Comparison of ENCODE assay signal across 9 cellular contexts in the genomic region with DNA sequence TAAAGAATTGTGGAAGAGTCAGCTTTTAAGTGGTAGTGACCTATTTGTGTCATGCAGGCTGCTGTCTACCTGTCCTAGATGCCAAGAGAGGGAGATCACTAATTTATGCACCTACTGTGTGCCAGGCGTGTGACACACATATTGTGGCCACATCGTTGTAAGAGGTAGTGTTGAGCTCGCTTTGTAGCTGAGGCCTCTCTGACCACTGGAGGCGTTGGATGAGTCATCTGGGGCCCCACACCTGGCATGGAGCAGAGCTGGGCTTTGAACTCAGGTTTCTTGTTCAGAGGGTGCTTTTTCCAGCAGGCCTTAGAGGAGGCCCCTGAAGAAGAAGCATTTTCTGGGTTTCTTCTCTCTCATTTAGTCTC. TPM values are rescaled to one million over a fixed set of nuclear protein-coding genes. Genes with fewer than 3 reads are reported as not detected.
A peak's percentile ranks its signal among the peaks of the same experiment; 100 is the strongest.
DNase-seq lines count a peak whose midpoint lies in the region; ATAC-seq and TF ChIP-seq lines count a peak whose summit lies in the region.
"Had no signal": no experiment of that assay in that cellular context is flagged by ENCODE, and none has a peak within 500 bp of the region (broad histone marks: within the 10 kb centered on the region; RNA-seq: fewer than 3 reads in every experiment).

No MANE protein-coding gene starts in this region.

- H3K36me3 ChIP-seq in right atrium auricular region: no peaks in the 10 kb centered on the region

- peaks cover 38% of the 10 kb centered on the region for H3K36me3 Mint-ChIP-seq in activated naive CD8-positive, alpha-beta T cell treated with anti-CD3 and anti-CD28 coated beads for 36 hours

- H3K27me3 Mint-ChIP-seq in activated naive CD8-positive, alpha-beta T cell treated with anti-CD3 and anti-CD28 coated beads for 36 hours: no peaks in the 10 kb centered on the region

- peak overlapping the region; percentile 68 to 76 for H3K27ac ChIP-seq in right atrium auricular region
- H3K27ac ChIP-seq: neutrophil had no signal

- ATAC-seq in left ventricle myocardium superior (no peak), HG03354 (IDR thresholded peaks at IDR 0.05; ENCODE audit: poor library complexity, severe bottlenecking, unreplicated experiment) (peak; percentile 86)

- no peak overlapping the region for H3K4me3 ChIP-seq in right atrium auricular region

- in situ Hi-C loops in ACHN (cut with HindIII; ENCODE audit: low pct_ligation_motif_present, low pct_unique_long_range_greater_than_20kb, low sequenced_read_pairs): no loop called here

- peaks cover 0 to 30% of the 10 kb centered on the region in 2 donors for H3K4me1 ChIP-seq in right atrium auricular region

- H3K4me1 Mint-ChIP-seq in activated naive CD8-positive, alpha-beta T cell treated with anti-CD3 and anti-CD28 coated beads for 36 hours: peaks cover 58% of the 10 kb centered on the region

- no peaks in the 10 kb centered on the region for H3K9me3 ChIP-seq in right atrium auricular region
- H3K9me3 ChIP-seq: neutrophil had no signal

- intact Hi-C loops in left ventricle myocardium superior (cut with micrococcal nuclease): no loop called here

- peak overlapping the region; percentile 8 for H3K4me3 Mint-ChIP-seq in activated naive CD8-positive, alpha-beta T cell treated with anti-CD3 and anti-CD28 coated beads for 36 hours

- DNase-seq in right atrium auricular region (ENCODE audit: low spot score): no peak
- DNase-seq in left ventricle myocardium superior: no peak
- DNase-seq in activated naive CD8-positive, alpha-beta T cell treated with anti-CD3 and anti-CD28 coated beads for 36 hours: peak; percentile 75
- peak; percentile 36 for DNase-seq in stimulated activated CD4-positive, alpha-beta T cell treated with anti-CD3 and anti-CD28 coated beads, Interleukin-4, amount 100 ng/mL, for 1 hour
- no peak for DNase-seq in cortex of kidney (lab: John Stamatoyannopoulos, UW)
- no peak for DNase-seq in ACHN
- DNase-seq in NCI-H1694 treated with DMSO at 0.1 percent for 48 hours (lab: John Stamatoyannopoulos, UW): no peak

- H3K27me3 ChIP-seq in right atrium auricular region: no peaks in the 10 kb centered on the region
- H3K27me3 ChIP-seq: neutrophil had no signal

- peak overlapping the region; percentile 88 for H3K27ac Mint-ChIP-seq in activated naive CD8-positive, alpha-beta T cell treated with anti-CD3 and anti-CD28 coated beads for 36 hours

- peaks cover 2% of the 10 kb centered on the region for H3K9me3 Mint-ChIP-seq in activated naive CD8-positive, alpha-beta T cell treated with anti-CD3 and anti-CD28 coated beads for 36 hours

- TF ChIP-seq CTCF in right atrium auricular region (IDR thresholded peaks at IDR 0.05): no peak

RNA-seq across cellular contexts. Expression of a gene that starts 52.3 kb away (rescaled TPM):
- total RNA-seq in right atrium auricular region (10 to 100 TPM in 1 of 2 donors, 1 to 10 TPM in 1; 9.7 to 27.4 TPM), left ventricle myocardium superior (16.9 TPM)
- 10 to 100 TPM; 25.1 to 25.3 TPM for total RNA-seq in activated naive CD8-positive, alpha-beta T cell treated with anti-CD3 and anti-CD28 coated beads for 36 hours

Comparison
In these comparisons a context has a peak if more than half of its experiments do, and no peak if none do; other contexts are left out.
1. DNase-seq: peak in activated naive CD8-positive, alpha-beta T cell treated with anti-CD3 and anti-CD28 coated beads for 36 hours (single experiment) and stimulated activated CD4-positive, alpha-beta T cell treated with anti-CD3 and anti-CD28 coated beads, Interleukin-4, amount 100 ng/mL, for 1 hour (single experiment); none in right atrium auricular region (single experiment), left ventricle myocardium superior (single experiment), cortex of kidney (single experiment), ACHN (single experiment) and NCI-H1694 treated with DMSO at 0.1 percent for 48 hours (single experiment).